In the genomic region with DNA sequence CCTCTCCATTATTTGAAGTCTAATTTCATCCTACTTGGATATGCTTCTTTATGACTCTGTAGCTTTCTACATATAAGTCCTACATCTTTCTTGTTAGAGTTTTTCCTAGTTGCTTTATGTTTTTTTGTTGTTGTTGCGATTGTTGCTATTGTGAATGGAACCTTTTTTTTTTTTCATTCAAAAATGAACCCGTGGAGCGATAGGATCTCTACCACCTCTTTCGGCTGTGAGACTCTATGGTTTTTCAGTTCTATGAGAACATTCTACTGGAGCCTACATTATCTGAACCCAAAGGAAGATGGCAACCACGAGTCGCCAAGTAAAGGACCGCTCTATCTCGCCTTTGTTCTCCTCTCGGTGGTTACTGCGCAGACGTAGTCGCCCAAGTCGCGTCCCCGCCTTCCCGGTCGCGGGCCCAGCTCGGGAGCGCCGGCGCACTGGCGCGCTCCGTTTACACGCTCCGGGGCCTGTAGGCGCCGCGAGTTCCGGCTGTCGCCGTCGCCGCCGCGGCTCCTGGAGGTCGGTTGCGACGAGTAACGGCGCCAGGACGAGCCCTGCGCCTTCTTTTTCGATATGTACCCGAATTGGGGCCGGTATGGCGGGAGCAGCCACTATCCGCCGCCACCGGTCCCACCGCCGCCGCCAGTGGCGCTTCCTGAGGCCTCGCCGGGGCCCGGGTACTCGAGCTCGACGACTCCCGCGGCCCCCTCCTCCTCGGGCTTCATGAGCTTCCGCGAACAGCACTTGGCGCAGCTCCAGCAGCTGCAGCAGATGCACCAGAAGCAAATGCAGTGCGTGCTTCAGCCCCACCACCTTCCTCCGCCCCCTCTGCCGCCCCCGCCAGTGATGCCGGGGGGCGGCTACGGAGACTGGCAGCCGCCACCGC, we compare ENCODE assay signal across 8 cellular contexts. TPM values are rescaled to one million over a fixed set of nuclear protein-coding genes. Genes with fewer than 3 reads are reported as not detected.
DNase-seq lines count a peak whose midpoint lies in the region; ATAC-seq lines count a peak whose summit lies in the region.

A gene with protein sequence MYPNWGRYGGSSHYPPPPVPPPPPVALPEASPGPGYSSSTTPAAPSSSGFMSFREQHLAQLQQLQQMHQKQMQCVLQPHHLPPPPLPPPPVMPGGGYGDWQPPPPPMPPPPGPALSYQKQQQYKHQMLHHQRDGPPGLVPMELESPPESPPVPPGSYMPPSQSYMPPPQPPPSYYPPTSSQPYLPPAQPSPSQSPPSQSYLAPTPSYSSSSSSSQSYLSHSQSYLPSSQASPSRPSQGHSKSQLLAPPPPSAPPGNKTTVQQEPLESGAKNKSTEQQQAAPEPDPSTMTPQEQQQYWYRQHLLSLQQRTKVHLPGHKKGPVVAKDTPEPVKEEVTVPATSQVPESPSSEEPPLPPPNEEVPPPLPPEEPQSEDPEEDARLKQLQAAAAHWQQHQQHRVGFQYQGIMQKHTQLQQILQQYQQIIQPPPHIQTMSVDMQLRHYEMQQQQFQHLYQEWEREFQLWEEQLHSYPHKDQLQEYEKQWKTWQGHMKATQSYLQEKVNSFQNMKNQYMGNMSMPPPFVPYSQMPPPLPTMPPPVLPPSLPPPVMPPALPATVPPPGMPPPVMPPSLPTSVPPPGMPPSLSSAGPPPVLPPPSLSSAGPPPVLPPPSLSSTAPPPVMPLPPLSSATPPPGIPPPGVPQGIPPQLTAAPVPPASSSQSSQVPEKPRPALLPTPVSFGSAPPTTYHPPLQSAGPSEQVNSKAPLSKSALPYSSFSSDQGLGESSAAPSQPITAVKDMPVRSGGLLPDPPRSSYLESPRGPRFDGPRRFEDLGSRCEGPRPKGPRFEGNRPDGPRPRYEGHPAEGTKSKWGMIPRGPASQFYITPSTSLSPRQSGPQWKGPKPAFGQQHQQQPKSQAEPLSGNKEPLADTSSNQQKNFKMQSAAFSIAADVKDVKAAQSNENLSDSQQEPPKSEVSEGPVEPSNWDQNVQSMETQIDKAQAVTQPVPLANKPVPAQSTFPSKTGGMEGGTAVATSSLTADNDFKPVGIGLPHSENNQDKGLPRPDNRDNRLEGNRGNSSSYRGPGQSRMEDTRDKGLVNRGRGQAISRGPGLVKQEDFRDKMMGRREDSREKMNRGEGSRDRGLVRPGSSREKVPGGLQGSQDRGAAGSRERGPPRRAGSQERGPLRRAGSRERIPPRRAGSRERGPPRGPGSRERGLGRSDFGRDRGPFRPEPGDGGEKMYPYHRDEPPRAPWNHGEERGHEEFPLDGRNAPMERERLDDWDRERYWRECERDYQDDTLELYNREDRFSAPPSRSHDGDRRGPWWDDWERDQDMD (N-terminal part only) (plus strand): TSS at position 400 of the 886 bp plus-strand sequence. CDS start 174 bp downstream, at position 574.

- peak; percentile 99 for DNase-seq in NCI-H69 (lab: John Stamatoyannopoulos, UW)
- peak; percentile 89 for DNase-seq in activated CD4-positive, alpha-beta T cell treated with anti-CD3 and anti-CD28 coated beads, Interleukin-2, amount 50 U/mL, for 1 hour
- peak; percentile 94 for DNase-seq in dedifferentiated amniotic fluid mesenchymal stem cell (ENCODE audit: extremely low spot score)
- DNase-seq in left lobe of liver (ENCODE audit: low spot score), result peak; percentile 94
- peak; percentile 86 to 88 for DNase-seq in stimulated activated CD4-positive, alpha-beta T cell treated with anti-CD3 and anti-CD28 coated beads, Interleukin-2, amount 100 ng/mL, for 48 hours

- H3K9me3 ChIP-seq in BLaER1 treated with 17β-estradiol and CSF1 and Interleukin-3, amounts not matched to agents 10 nM and 100 nM (replicated peaks in 1 of 11), result no peaks in the 10 kb centered on the region

- peaks cover 26 to 47% (median 44%) of the 10 kb centered on the region in 11 experiments; a peak in 20 of 22 replicates for H4K20me1 ChIP-seq in BLaER1 treated with 17β-estradiol and CSF1 and Interleukin-3, amounts not matched to agents 10 nM and 100 nM

- peak within 1 kb of the TSS; percentile 87 to 99 (median 95) for H3K4me2 ChIP-seq in BLaER1 treated with 17β-estradiol and CSF1 and Interleukin-3, amounts not matched to agents 10 nM and 100 nM

- no peaks in the 10 kb centered on the region for H3K27me3 ChIP-seq in BLaER1 treated with 17β-estradiol and CSF1 and Interleukin-3, amounts not matched to agents 10 nM and 100 nM

- H3K4me1 ChIP-seq in BLaER1 treated with 17β-estradiol and CSF1 and Interleukin-3, amounts not matched to agents 10 nM and 100 nM, result peaks cover 34 to 43% (median 42%) of the 10 kb centered on the region in 10 experiments

- ATAC-seq in GM19324 (IDR thresholded peaks at IDR 0.05; ENCODE audit: low FRiP score, unreplicated experiment), result peak; percentile 96
- ATAC-seq in HG03520 (IDR thresholded peaks at IDR 0.05; ENCODE audit: unreplicated experiment), result peak; percentile 87
- ATAC-seq in left lobe of liver, result peak; percentile 99

- H3K27ac ChIP-seq in BLaER1 treated with 17β-estradiol and CSF1 and Interleukin-3, amounts not matched to agents 10 nM and 100 nM, result peak within 1 kb of the TSS; percentile 89 to 99 (median 98)

- peak within 1 kb of the TSS; percentile 93 to 100 (median 99) for H3K9ac ChIP-seq in BLaER1 treated with 17β-estradiol and CSF1 and Interleukin-3, amounts not matched to agents 10 nM and 100 nM

- peak within 1 kb of the TSS; percentile 78 to 99 (median 92) for H3K4me3 ChIP-seq in BLaER1 treated with 17β-estradiol and CSF1 and Interleukin-3, amounts not matched to agents 10 nM and 100 nM

- H3K36me3 ChIP-seq in BLaER1 treated with 17β-estradiol and CSF1 and Interleukin-3, amounts not matched to agents 10 nM and 100 nM, result peaks cover 4 to 30% (median 12%) of the 10 kb centered on the region in 11 experiments; a peak in 13 of 22 replicates

RNA-seq across cellular contexts. Expression of the gene that starts here (rescaled TPM):
- 16.4 TPM for total RNA-seq in left lobe of liver

Comparison
In these comparisons a context has a peak if more than half of its experiments do, and no peak if none do; other contexts are left out.
1. Peak in every context shown above with its lines: DNase-seq, ATAC-seq, H3K4me3 ChIP-seq and H3K27ac ChIP-seq.